ENCODE assay signal across 2 cellular contexts in the genomic region with DNA sequence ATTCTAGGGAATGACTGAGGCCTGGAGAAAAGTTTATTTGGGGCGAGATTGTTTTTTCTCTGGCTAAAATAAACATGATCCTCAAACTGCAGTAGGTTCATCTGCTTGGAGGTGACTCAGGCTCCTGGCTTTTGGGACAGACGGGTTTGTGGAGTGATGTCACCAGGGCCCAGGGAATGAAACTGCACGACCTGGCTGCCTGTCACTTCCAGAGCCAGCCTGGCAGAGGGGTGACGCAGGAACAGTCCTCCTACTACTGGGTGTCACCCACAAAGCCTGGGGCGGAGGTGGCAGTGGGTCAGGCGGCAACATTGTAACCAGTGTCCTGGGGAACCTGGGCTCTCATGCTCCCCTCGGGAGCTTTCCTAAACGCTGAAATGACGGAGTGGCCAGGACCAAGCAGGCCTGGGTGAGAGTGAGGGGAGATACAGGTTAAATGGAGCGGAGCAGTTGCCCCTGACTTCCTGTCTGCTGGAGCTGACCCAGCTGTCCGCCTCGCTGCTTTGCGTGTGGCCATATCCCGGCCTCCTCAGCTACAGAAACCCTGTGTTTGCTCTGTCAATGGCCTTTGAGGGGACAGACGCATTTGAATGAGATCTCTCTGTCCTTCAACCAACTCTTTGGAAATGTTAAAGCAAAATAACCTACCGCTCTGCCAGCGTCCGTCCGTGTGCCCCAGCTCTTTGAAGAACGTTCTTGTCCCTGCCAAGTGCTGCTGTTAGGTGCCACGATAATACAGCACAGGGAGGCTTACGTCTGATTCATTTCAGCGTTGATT.
TF ChIP-seq lines count a peak whose summit lies in the region.

No MANE protein-coding gene starts in this region.

TF ChIP-seq in A549, 52 proteins besides CTCF, POLR2A, EP300 and RAD21:
- TF ChIP-seq RARB (CRISPR knock-in tag; IDR thresholded peaks at IDR 0.05), result no peak
- no peak for TF ChIP-seq NR3C1 (IDR thresholded peaks at IDR 0.05)
- TF ChIP-seq SREBF2 (IDR thresholded peaks at IDR 0.05), result no peak
- no peak for TF ChIP-seq MAFK (IDR thresholded peaks at IDR 0.05; ENCODE audit: partially characterized antibody)
- TF ChIP-seq, protein P1, sequence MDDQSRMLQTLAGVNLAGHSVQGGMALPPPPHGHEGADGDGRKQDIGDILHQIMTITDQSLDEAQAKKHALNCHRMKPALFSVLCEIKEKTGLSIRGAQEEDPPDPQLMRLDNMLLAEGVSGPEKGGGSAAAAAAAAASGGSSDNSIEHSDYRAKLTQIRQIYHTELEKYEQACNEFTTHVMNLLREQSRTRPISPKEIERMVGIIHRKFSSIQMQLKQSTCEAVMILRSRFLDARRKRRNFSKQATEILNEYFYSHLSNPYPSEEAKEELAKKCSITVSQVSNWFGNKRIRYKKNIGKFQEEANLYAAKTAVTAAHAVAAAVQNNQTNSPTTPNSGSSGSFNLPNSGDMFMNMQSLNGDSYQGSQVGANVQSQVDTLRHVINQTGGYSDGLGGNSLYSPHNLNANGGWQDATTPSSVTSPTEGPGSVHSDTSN (IDR thresholded peaks at IDR 0.05), result no peak
- TF ChIP-seq EHMT2 (IDR thresholded peaks at IDR 0.05; ENCODE audit: low read depth), result no peak
- TF ChIP-seq CEBPB (IDR thresholded peaks at IDR 0.05), result no peak
- TF ChIP-seq PHF8 (IDR thresholded peaks at IDR 0.05; ENCODE audit: borderline replicate concordance, low read depth), result no peak
- no peak for TF ChIP-seq HDAC2 (IDR thresholded peaks at IDR 0.05)
- TF ChIP-seq ESRRA (IDR thresholded peaks at IDR 0.05; ENCODE audit: borderline replicate concordance, low read length), result no peak
- no peak for TF ChIP-seq JUN (IDR thresholded peaks at IDR 0.05)
- TF ChIP-seq HOXA7 (CRISPR knock-in tag; IDR thresholded peaks at IDR 0.05), result no peak
- TF ChIP-seq MYC (IDR thresholded peaks at IDR 0.05; ENCODE audit: borderline replicate concordance, low read length), result no peak
- no peak for TF ChIP-seq ZSCAN20 (CRISPR knock-in tag; IDR thresholded peaks at IDR 0.05)
- no peak for TF ChIP-seq RNF2 (IDR thresholded peaks at IDR 0.05; ENCODE audit: borderline replicate concordance, low read depth)
- no peak for TF ChIP-seq POLR2AphosphoS2 (conservative IDR thresholded peaks at IDR 0.05; ENCODE audit: low read length)
- TF ChIP-seq CBX2 (IDR thresholded peaks at IDR 0.05; ENCODE audit: borderline replicate concordance, low read depth), result no peak
TF ChIP-seq in A549: peak in this region for 0.

TF ChIP-seq in H1, 55 proteins besides CTCF, POLR2A, EP300 and RAD21:
- TF ChIP-seq BCL11A (IDR thresholded peaks at IDR 0.05; ENCODE audit: low read depth in 2 of 2, low read length in 2 of 2), result no peak
- TF ChIP-seq SRF (IDR thresholded peaks at IDR 0.05; ENCODE audit: low read depth, low read length), result no peak
- TF ChIP-seq POLR2AphosphoS5 (IDR thresholded peaks at IDR 0.05; ENCODE audit: low read depth, low read length), result no peak
- no peak for TF ChIP-seq TAF1 (IDR thresholded peaks at IDR 0.05; ENCODE audit: low read depth, low read length)
- TF ChIP-seq MAFK (IDR thresholded peaks at IDR 0.05; ENCODE audit: low read depth, low read length), result no peak
- no peak for TF ChIP-seq SP1 (IDR thresholded peaks at IDR 0.05; ENCODE audit: low read depth, low read length)
- no peak for TF ChIP-seq JUND (IDR thresholded peaks at IDR 0.05; ENCODE audit: low read length)
- TF ChIP-seq HDAC2 (IDR thresholded peaks at IDR 0.05; ENCODE audit: borderline replicate concordance in 1 of 2, low read depth in 2 of 2, low read length in 2 of 2), result no peak
- no peak for TF ChIP-seq CBX5 (IDR thresholded peaks at IDR 0.05; ENCODE audit: low read depth, low read length)
- TF ChIP-seq FOSL1 (IDR thresholded peaks at IDR 0.05; ENCODE audit: insufficient read depth, low read depth, low read length), result no peak
- TF ChIP-seq BACH1 (IDR thresholded peaks at IDR 0.05; ENCODE audit: low read length), result no peak
- TF ChIP-seq RNF2 (IDR thresholded peaks at IDR 0.05; ENCODE audit: borderline replicate concordance, low read depth, low read length, missing control alignments, poor library complexity, severe bottlenecking), result no peak
- no peak for TF ChIP-seq GABPA (IDR thresholded peaks at IDR 0.05; ENCODE audit: borderline replicate concordance, insufficient read depth, low read length)
